Comparison of ENCODE assay signal across 11 cellular contexts in the genomic region with DNA sequence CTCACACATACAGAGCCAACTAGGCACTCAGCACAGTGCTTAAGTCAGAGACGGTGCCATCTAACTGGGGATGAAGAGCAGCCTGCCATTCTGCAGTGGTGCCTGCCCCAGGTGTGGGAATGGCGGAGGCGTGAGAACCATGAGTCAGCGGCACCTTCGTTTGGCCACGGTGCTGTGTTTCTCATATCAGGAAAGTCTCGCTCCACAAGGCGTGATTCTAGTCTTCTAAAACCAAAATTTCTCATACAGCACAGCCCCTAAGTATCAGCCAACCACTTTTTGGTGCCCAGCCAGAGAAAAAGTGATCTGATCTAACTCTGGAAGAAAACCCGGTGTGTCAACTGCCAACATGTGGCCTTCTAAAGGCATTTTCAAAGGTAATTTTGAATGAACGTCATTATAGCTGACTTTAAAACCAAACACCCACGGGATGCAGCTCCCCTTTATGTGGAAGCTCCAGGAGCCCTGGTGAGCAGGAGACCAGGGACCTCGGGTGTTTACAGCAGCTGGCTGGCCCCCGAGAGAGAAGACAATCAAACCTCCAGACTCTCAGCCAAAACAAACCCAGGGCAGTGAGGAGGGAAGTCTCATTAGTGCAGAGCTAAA. TPM values are rescaled to one million over a fixed set of nuclear protein-coding genes. Genes with fewer than 3 reads are reported as not detected.
DNase-seq lines count a peak whose midpoint lies in the region; ATAC-seq, FAIRE-seq and TF ChIP-seq lines count a peak whose summit lies in the region.
"Had no signal": no experiment of that assay in that cellular context is flagged by ENCODE, and none has a peak within 500 bp of the region (broad histone marks: within the 10 kb centered on the region; RNA-seq: fewer than 3 reads in every experiment).

No MANE protein-coding gene starts in this region.

- no peaks in the 10 kb centered on the region for H3K9me3 Mint-ChIP-seq in T-helper 2 cell treated with Interferon-gamma antibody and Interleukin-4, amounts not matched to agents 5 μg/mL and 100 μg/mL, for 36 hours
- H3K9me3 Mint-ChIP-seq: activated naive CD8-positive, alpha-beta T cell treated with anti-CD3 and anti-CD28 coated beads, Interleukin-2, amount 10 ng/mL, durations not matched to agents 7 days and 5 days had no signal

- intact Hi-C loops in A673 (cut with micrococcal nuclease; ENCODE audit: unreplicated experiment) = no loop called here

- H3K36me3 Mint-ChIP-seq in T-helper 2 cell treated with Interferon-gamma antibody and Interleukin-4, amounts not matched to agents 5 μg/mL and 100 μg/mL, for 36 hours (ENCODE audit: low read depth) = no peaks in the 10 kb centered on the region
- H3K36me3 Mint-ChIP-seq: activated naive CD8-positive, alpha-beta T cell treated with anti-CD3 and anti-CD28 coated beads, Interleukin-2, amount 10 ng/mL, durations not matched to agents 7 days and 5 days had no signal

- no peaks in the 10 kb centered on the region for H3K36me3 ChIP-seq in A673 (ENCODE audit: insufficient read depth, low read length, poor library complexity, severe bottlenecking)

- no peaks in the 10 kb centered on the region for H3K27me3 ChIP-seq in A673 (replicated peaks; ENCODE audit: insufficient read depth, low read depth, low read length, poor library complexity)

- no peak for TF ChIP-seq CTCF in A673 (conservative IDR thresholded peaks at IDR 0.05; ENCODE audit: low read depth, low read length)

- peak; percentile 67 for ATAC-seq in HG02588 (IDR thresholded peaks at IDR 0.05; ENCODE audit: unreplicated experiment)

- peaks cover 10% of the 10 kb centered on the region for H3K27me3 Mint-ChIP-seq in T-helper 2 cell treated with Interferon-gamma antibody and Interleukin-4, amounts not matched to agents 5 μg/mL and 100 μg/mL, for 36 hours (ENCODE audit: low read depth)

- H3K27ac Mint-ChIP-seq in T-helper 2 cell treated with Interferon-gamma antibody and Interleukin-4, amounts not matched to agents 5 μg/mL and 100 μg/mL, for 36 hours = no peak overlapping the region
- H3K27ac Mint-ChIP-seq: activated naive CD8-positive, alpha-beta T cell treated with anti-CD3 and anti-CD28 coated beads, Interleukin-2, amount 10 ng/mL, durations not matched to agents 7 days and 5 days had no signal

- H3K4me1 Mint-ChIP-seq in T-helper 2 cell treated with Interferon-gamma antibody and Interleukin-4, amounts not matched to agents 5 μg/mL and 100 μg/mL, for 36 hours (ENCODE audit: low read depth) = no peaks in the 10 kb centered on the region
- H3K4me1 Mint-ChIP-seq: activated naive CD8-positive, alpha-beta T cell treated with anti-CD3 and anti-CD28 coated beads, Interleukin-2, amount 10 ng/mL, durations not matched to agents 7 days and 5 days had no signal

- no peak overlapping the region for H3K27ac ChIP-seq in A673 (ENCODE audit: low read depth, low read length, poor library complexity, severe bottlenecking)

- no peaks in the 10 kb centered on the region for H3K9me3 ChIP-seq in A673 (ENCODE audit: low read depth, low read length, poor library complexity, severe bottlenecking)

- CTCF ChIA-PET in A673 (lab: Charles Lee) = interaction anchor here (0.6 kb wide), 1 partner anchor 56 kb away, joined by 3 read pairs; no protein-coding TSS in a partner anchor

- FAIRE-seq in frontal cortex (lab: Jason Lieb, UNC) = no peak

- no peak overlapping the region for H3K4me3 Mint-ChIP-seq in T-helper 2 cell treated with Interferon-gamma antibody and Interleukin-4, amounts not matched to agents 5 μg/mL and 100 μg/mL, for 36 hours
- H3K4me3 Mint-ChIP-seq: activated naive CD8-positive, alpha-beta T cell treated with anti-CD3 and anti-CD28 coated beads, Interleukin-2, amount 10 ng/mL, durations not matched to agents 7 days and 5 days had no signal

- POLR2A ChIA-PET in A673 (lab: Charles Lee; ENCODE audit: low non-redundant PET) = no interaction called here

- H3K4me1 ChIP-seq in A673 (ENCODE audit: insufficient read depth, low read length, poor library complexity, severe bottlenecking) = no peaks in the 10 kb centered on the region

- DNase-seq in activated CD8-positive, alpha-beta memory T cell treated with anti-CD3 and anti-CD28 coated beads, Interleukin-2, amount 50 U/mL, for 48 hours = peak; percentile 74
- DNase-seq in activated CD8-positive, alpha-beta memory T cell treated with anti-CD3 and anti-CD28 coated beads, Interleukin-2, amount 50 U/mL, for 4 hours = no peak
- peak; percentile 23 for DNase-seq in T-helper 2 cell treated with Interferon-gamma antibody and Interleukin-4, amounts not matched to agents 5 μg/mL and 100 μg/mL, for 36 hours (ENCODE audit: low spot score)
- DNase-seq in stimulated activated CD4-positive, alpha-beta T cell treated with anti-CD3 and anti-CD28 coated beads, Interleukin-4, amount 100 ng/mL, for 4 hours = peak; percentile 35 to 42
- no peak for DNase-seq in NOMO-1 (lab: John Stamatoyannopoulos, UW; ENCODE audit: unreplicated experiment in 2 of 2)
- no peak for DNase-seq in frontal cortex (ENCODE audit: low spot score in 2 of 2)
- DNase-seq in A673 (ENCODE audit: low spot score) = no peak
- DNase-seq: activated naive CD8-positive, alpha-beta T cell treated with anti-CD3 and anti-CD28 coated beads, Interleukin-2, amount 10 ng/mL, durations not matched to agents 7 days and 5 days; SIG-M5 had no signal

- no TSS peak for BruUV-seq in A673 (replicated peaks; lab: Mats Ljungman, UMichigan)

- H3K4me3 ChIP-seq in A673 (ENCODE audit: low read depth, low read length, poor library complexity, severe bottlenecking) = no peak overlapping the region

RNA-seq across cellular contexts. Expression of a gene that starts 54.6 kb away (rescaled TPM):
- total RNA-seq in frontal cortex = 0.41 TPM
- not detected in 2 replicates for total RNA-seq in A673 (2021)
- total RNA-seq: activated naive CD8-positive, alpha-beta T cell treated with anti-CD3 and anti-CD28 coated beads, Interleukin-2, amount 10 ng/mL, durations not matched to agents 7 days and 5 days; M059J had no signal

Comparison
In these comparisons a context has a peak if more than half of its experiments do, and no peak if none do; other contexts are left out.
1. DNase-seq: peak in activated CD8-positive, alpha-beta memory T cell treated with anti-CD3 and anti-CD28 coated beads, Interleukin-2, amount 50 U/mL, for 48 hours (single experiment), T-helper 2 cell treated with Interferon-gamma antibody and Interleukin-4, amounts not matched to agents 5 μg/mL and 100 μg/mL, for 36 hours (single experiment) and stimulated activated CD4-positive, alpha-beta T cell treated with anti-CD3 and anti-CD28 coated beads, Interleukin-4, amount 100 ng/mL, for 4 hours (2 of 2); none in activated CD8-positive, alpha-beta memory T cell treated with anti-CD3 and anti-CD28 coated beads, Interleukin-2, amount 50 U/mL, for 4 hours (single experiment), NOMO-1 (0 of 2), frontal cortex (0 of 2) and A673 (single experiment).